Comparison of ENCODE assay signal across 1 cellular context in genomic region chr5:179418972-179419371, GRCh38.
TF ChIP-seq lines count a peak whose summit lies in the region.

No MANE protein-coding gene starts in this region.

TF ChIP-seq in SK-N-SH treated with all-trans-retinoic acid at 6 μM for 48 hours, 23 proteins besides CTCF, POLR2A, EP300 and RAD21 (continued from another document):
- TF ChIP-seq TSHZ2 (CRISPR knock-in tag; IDR thresholded peaks at IDR 0.05) (no peak), ESRRG (CRISPR knock-in tag; IDR thresholded peaks at IDR 0.05) (no peak), PATZ1 (CRISPR knock-in tag; IDR thresholded peaks at IDR 0.05; ENCODE audit: borderline replicate concordance) (no peak), ZNF8 (CRISPR knock-in tag; IDR thresholded peaks at IDR 0.05) (no peak), ZFP30 (CRISPR knock-in tag; IDR thresholded peaks at IDR 0.05) (no peak), CSRNP3 (CRISPR knock-in tag; IDR thresholded peaks at IDR 0.05) (no peak), ZFP3 (CRISPR knock-in tag; IDR thresholded peaks at IDR 0.05) (no peak), GLIS3 (CRISPR knock-in tag; IDR thresholded peaks at IDR 0.05) (no peak), CSDC2 (CRISPR knock-in tag; IDR thresholded peaks at IDR 0.05) (no peak)
TF ChIP-seq in SK-N-SH treated with all-trans-retinoic acid at 6 μM for 48 hours: peak in this region for 0.
